Comparison of ENCODE assay signal across 1 cellular context in the genomic region with DNA sequence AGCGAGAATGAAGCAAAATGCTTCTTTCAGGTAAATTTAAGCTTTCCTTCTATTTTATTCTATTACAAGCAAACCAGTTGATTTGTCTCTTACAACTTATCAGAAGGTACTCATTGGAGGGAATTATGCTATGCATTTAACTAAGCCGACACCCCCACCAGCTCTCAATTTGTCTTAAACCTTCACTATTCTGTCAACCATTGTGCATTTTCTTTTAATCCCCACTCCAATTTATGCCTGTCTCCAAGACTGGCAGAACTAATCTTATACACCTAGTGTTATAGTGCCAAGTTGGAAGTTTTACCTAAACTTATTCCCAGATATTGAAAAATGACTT.
TF ChIP-seq lines count a peak whose summit lies in the region.

No MANE protein-coding gene starts in this region.

TF ChIP-seq in WTC11, 78 proteins besides CTCF, POLR2A, EP300 and RAD21 (continued from another document):
- TF ChIP-seq, protein P1, sequence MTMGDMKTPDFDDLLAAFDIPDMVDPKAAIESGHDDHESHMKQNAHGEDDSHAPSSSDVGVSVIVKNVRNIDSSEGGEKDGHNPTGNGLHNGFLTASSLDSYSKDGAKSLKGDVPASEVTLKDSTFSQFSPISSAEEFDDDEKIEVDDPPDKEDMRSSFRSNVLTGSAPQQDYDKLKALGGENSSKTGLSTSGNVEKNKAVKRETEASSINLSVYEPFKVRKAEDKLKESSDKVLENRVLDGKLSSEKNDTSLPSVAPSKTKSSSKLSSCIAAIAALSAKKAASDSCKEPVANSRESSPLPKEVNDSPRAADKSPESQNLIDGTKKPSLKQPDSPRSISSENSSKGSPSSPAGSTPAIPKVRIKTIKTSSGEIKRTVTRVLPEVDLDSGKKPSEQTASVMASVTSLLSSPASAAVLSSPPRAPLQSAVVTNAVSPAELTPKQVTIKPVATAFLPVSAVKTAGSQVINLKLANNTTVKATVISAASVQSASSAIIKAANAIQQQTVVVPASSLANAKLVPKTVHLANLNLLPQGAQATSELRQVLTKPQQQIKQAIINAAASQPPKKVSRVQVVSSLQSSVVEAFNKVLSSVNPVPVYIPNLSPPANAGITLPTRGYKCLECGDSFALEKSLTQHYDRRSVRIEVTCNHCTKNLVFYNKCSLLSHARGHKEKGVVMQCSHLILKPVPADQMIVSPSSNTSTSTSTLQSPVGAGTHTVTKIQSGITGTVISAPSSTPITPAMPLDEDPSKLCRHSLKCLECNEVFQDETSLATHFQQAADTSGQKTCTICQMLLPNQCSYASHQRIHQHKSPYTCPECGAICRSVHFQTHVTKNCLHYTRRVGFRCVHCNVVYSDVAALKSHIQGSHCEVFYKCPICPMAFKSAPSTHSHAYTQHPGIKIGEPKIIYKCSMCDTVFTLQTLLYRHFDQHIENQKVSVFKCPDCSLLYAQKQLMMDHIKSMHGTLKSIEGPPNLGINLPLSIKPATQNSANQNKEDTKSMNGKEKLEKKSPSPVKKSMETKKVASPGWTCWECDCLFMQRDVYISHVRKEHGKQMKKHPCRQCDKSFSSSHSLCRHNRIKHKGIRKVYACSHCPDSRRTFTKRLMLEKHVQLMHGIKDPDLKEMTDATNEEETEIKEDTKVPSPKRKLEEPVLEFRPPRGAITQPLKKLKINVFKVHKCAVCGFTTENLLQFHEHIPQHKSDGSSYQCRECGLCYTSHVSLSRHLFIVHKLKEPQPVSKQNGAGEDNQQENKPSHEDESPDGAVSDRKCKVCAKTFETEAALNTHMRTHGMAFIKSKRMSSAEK (CRISPR knock-in tag; IDR thresholded peaks at IDR 0.05; ENCODE audit: borderline replicate concordance), result peak; percentile 24; the same call in 1 of the 2 replicates
- TF ChIP-seq, protein P2, sequence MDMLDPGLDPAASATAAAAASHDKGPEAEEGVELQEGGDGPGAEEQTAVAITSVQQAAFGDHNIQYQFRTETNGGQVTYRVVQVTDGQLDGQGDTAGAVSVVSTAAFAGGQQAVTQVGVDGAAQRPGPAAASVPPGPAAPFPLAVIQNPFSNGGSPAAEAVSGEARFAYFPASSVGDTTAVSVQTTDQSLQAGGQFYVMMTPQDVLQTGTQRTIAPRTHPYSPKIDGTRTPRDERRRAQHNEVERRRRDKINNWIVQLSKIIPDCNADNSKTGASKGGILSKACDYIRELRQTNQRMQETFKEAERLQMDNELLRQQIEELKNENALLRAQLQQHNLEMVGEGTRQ (CRISPR knock-in tag; IDR thresholded peaks at IDR 0.05), result no peak
- TF ChIP-seq FOXJ3 (CRISPR knock-in tag; IDR thresholded peaks at IDR 0.05; ENCODE audit: borderline replicate concordance) (no peak), NR1H2 (CRISPR knock-in tag; IDR thresholded peaks at IDR 0.05) (no peak), SP1 (CRISPR knock-in tag; conservative IDR thresholded peaks at IDR 0.05) (no peak), EMX1 (CRISPR knock-in tag; IDR thresholded peaks at IDR 0.05) (0 out of 2 replicates have a peak, but pooled peaks have one; percentile 9), ZNF671 (CRISPR knock-in tag; IDR thresholded peaks at IDR 0.05) (peak; percentile 83), TCF7 (CRISPR knock-in tag; IDR thresholded peaks at IDR 0.05; ENCODE audit: low read depth) (no peak), NFATC4 (CRISPR knock-in tag; IDR thresholded peaks at IDR 0.05) (peak; percentile 11; the same call in 1 of the 2 replicates)
- TF ChIP-seq, protein P3, sequence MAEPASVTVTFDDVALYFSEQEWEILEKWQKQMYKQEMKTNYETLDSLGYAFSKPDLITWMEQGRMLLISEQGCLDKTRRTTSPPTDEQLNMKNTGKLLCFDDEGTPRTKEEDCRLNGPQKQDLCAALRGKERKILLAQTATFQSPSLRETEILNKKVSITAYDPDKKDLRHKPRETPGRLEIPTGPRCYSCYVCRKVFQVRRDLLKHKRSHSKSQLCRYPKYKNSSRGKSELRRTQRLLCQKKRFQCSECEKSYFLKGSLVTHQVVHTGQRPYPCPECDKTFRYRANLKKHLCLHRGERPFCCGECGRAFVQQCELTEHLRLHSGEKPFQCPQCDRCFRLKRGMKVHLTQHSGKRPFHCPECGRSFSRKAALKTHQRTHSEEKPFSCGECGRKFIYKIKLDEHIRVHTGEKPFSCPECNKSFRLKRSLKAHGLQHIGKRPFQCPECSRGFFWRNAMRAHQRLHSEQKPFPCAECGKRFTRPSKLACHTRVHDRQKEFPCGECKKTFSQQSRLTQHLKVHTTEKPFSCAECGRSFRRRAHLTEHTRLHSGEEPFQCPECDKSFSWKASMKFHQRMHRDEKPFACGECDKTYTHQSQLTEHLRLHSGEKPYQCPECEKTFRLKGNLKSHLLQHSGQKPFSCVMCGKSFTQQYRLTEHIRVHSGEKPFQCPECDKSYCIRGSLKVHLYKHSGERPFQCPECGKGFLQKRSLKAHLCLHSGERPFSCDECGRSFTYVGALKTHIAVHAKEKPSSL (CRISPR knock-in tag; conservative IDR thresholded peaks at IDR 0.05), result peak; percentile 88; the same call in 1 of the 2 replicates
